ENCODE assay signal across 20 cellular contexts in genomic region chr3:78846688-78847087, GRCh38.
DNase-seq lines count a peak whose midpoint lies in the region; ATAC-seq and TF ChIP-seq lines count a peak whose summit lies in the region.
"Had no signal": no experiment of that assay in that cellular context is flagged by ENCODE, and none has a peak within 500 bp of the region (broad histone marks: within the 10 kb centered on the region; RNA-seq: fewer than 3 reads in every experiment).

No MANE protein-coding gene starts in this region.

- POLR2A ChIA-PET in Caco-2 (lab: Charles Lee) = no interaction called here

- H3K4me3 Mint-ChIP-seq in Caco-2 (ENCODE audit: unreplicated experiment) = no peak overlapping the region
- H3K4me3 Mint-ChIP-seq: effector memory CD8-positive, alpha-beta T cell; neural crest cell; stimulated activated naive CD8-positive, alpha-beta T cell treated with anti-CD3 and anti-CD28 coated beads, Interleukin-15, amount 100 ng/mL, for 72 hours; T-helper 1 cell treated with Interleukin-12 subunit alpha and Interleukin-12 subunit beta and Interleukin-4 antibody, amounts not matched to agents 30 μg/mL and 1 μg/mL, for 36 hours had no signal

- CTCF ChIA-PET in Caco-2 (lab: Charles Lee) = no interaction called here

- intact Hi-C loops in Caco-2 (cut with micrococcal nuclease; ENCODE audit: unreplicated experiment) = no loop called here

- H3K4me1 Mint-ChIP-seq in Caco-2 (ENCODE audit: low read depth, unreplicated experiment) = peaks cover 11% of the 10 kb centered on the region
- H3K4me1 Mint-ChIP-seq: stimulated activated naive CD8-positive, alpha-beta T cell treated with anti-CD3 and anti-CD28 coated beads, Interleukin-15, amount 100 ng/mL, for 72 hours had no signal

- peak; percentile 5 for DNase-seq in AG08395 (ENCODE audit: low spot score)
- DNase-seq in HFF-Myc (ENCODE audit: extremely low read depth, low read depth) = peak; percentile 60
- DNase-seq in astrocyte of the hippocampus (ENCODE audit: low read depth, low spot score) = peak; percentile 75
- DNase-seq in islet precursor cell = peak; percentile 72
- DNase-seq in T1000 (lab: John Stamatoyannopoulos, UW) = no peak
- no peak for DNase-seq in Caco-2
- DNase-seq: activated CD4-positive, alpha-beta T cell treated with anti-CD3 and anti-CD28 coated beads for 4 hours; activated T-cell treated with anti-CD3 and anti-CD28 coated beads, Interleukin-2, amount 50 U/mL, for 1 hour; C1 segment of cervical spinal cord; effector memory CD8-positive, alpha-beta T cell; heart left ventricle; left colon; PC-9; sigmoid colon; stimulated activated naive CD8-positive, alpha-beta T cell treated with anti-CD3 and anti-CD28 coated beads, Interleukin-15, amount 100 ng/mL, for 72 hours had no signal

- no peak for ATAC-seq in GM19467 (IDR thresholded peaks at IDR 0.05; ENCODE audit: unreplicated experiment)
- no peak for ATAC-seq in HG03045 (IDR thresholded peaks at IDR 0.05; ENCODE audit: unreplicated experiment)
- ATAC-seq: effector memory CD8-positive, alpha-beta T cell; HCT116; left colon; stimulated activated naive CD8-positive, alpha-beta T cell treated with anti-CD3 and anti-CD28 coated beads, Interleukin-15, amount 100 ng/mL, for 72 hours had no signal

- no peaks in the 10 kb centered on the region for H3K36me3 ChIP-seq in Caco-2 (ENCODE audit: control insufficient read depth, insufficient read depth, low read length)
- H3K36me3 ChIP-seq: heart left ventricle, sigmoid colon had no signal

- peaks cover 27% of the 10 kb centered on the region for H3K4me1 ChIP-seq in Caco-2

- TF ChIP-seq CTCF in HFF-Myc (IDR thresholded peaks at IDR 0.05; ENCODE audit: low read depth, low read length, missing control alignments) (no peak), Caco-2 (IDR thresholded peaks at IDR 0.05; ENCODE audit: insufficient read depth in 1 of 2, low read depth in 1 of 2, low read length in 1 of 2, severe bottlenecking in 1 of 2, unreplicated experiment in 1 of 2) (no peak)

- H3K9me3 Mint-ChIP-seq in Caco-2 (ENCODE audit: unreplicated experiment) = no peaks in the 10 kb centered on the region
- H3K9me3 Mint-ChIP-seq: neural crest cell; stimulated activated naive CD8-positive, alpha-beta T cell treated with anti-CD3 and anti-CD28 coated beads, Interleukin-15, amount 100 ng/mL, for 72 hours; T-helper 1 cell treated with Interleukin-12 subunit alpha and Interleukin-12 subunit beta and Interleukin-4 antibody, amounts not matched to agents 30 μg/mL and 1 μg/mL, for 36 hours had no signal

- H3K4me3 ChIP-seq in HFF-Myc (replicated peaks; ENCODE audit: low read depth, low read length) (no peak overlapping the region), Caco-2 (ENCODE audit: low read depth, low read length) (no peak overlapping the region)
- H3K4me3 ChIP-seq: heart left ventricle, PC-9, sigmoid colon had no signal

- no TSS peak for BruUV-seq in Caco-2 (replicated peaks; lab: Mats Ljungman, UMichigan)

- no peaks in the 10 kb centered on the region for H3K27me3 Mint-ChIP-seq in Caco-2 (ENCODE audit: insufficient read depth, unreplicated experiment)
- H3K27me3 Mint-ChIP-seq: effector memory CD8-positive, alpha-beta T cell; stimulated activated naive CD8-positive, alpha-beta T cell treated with anti-CD3 and anti-CD28 coated beads, Interleukin-15, amount 100 ng/mL, for 72 hours had no signal

- H3K9me3 ChIP-seq in Caco-2 = no peaks in the 10 kb centered on the region
- H3K9me3 ChIP-seq: heart left ventricle, sigmoid colon had no signal

- no peaks in the 10 kb centered on the region for H3K36me3 Mint-ChIP-seq in Caco-2 (ENCODE audit: insufficient read depth, unreplicated experiment)

- no peak overlapping the region for H3K27ac Mint-ChIP-seq in Caco-2 (ENCODE audit: unreplicated experiment)
- H3K27ac Mint-ChIP-seq: effector memory CD8-positive, alpha-beta T cell; stimulated activated naive CD8-positive, alpha-beta T cell treated with anti-CD3 and anti-CD28 coated beads, Interleukin-15, amount 100 ng/mL, for 72 hours; T-helper 1 cell treated with Interleukin-12 subunit alpha and Interleukin-12 subunit beta and Interleukin-4 antibody, amounts not matched to agents 30 μg/mL and 1 μg/mL, for 36 hours had no signal

- no peaks in the 10 kb centered on the region for H3K27me3 ChIP-seq in Caco-2 (replicated peaks; ENCODE audit: control insufficient read depth, insufficient read depth, low read length)
- H3K27me3 ChIP-seq: heart left ventricle, sigmoid colon had no signal

Comparison
In these comparisons a context has a peak if more than half of its experiments do, and no peak if none do; other contexts are left out.
1. DNase-seq: peak in AG08395 (single experiment), HFF-Myc (single experiment), astrocyte of the hippocampus (single experiment) and islet precursor cell (single experiment); none in T1000 (single experiment) and Caco-2 (0 of 2).